ENCODE assay signal across 11 cellular contexts in the genomic region with DNA sequence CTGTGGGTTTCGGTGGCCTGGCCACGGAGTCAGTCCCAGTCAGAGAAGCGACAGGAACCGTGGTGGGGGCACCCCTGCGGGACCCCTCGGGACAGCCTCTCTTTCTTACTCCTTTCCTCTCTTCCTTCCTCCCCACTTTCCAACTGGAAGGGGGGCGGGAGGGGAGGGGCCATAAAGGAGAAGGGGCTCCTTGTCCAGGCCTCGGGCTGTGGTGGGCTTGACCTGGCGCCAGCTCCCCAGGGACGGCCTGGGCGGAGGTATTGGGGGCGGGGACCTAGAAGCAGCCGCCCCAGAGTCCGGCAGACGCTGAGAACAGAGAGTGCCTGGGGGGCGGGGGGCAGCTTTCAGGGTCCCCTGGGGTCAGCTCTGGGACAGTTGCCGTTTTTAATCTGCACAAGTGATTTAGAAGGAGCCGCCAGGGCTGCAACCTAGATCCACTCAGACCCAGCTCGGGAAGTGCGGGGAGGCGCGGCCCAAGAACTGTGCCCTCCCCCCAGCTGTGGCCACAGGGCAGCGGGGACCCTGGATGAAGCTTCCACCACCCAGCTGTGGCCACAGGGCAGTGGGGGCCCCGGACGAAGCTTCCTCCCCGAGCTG. TPM values are rescaled to one million over a fixed set of nuclear protein-coding genes. Genes with fewer than 3 reads are reported as not detected.
DNase-seq lines count a peak whose midpoint lies in the region; ATAC-seq and TF ChIP-seq lines count a peak whose summit lies in the region.
"Had no signal": no experiment of that assay in that cellular context is flagged by ENCODE, and none has a peak within 500 bp of the region (broad histone marks: within the 10 kb centered on the region; RNA-seq: fewer than 3 reads in every experiment).

No MANE protein-coding gene starts in this region.

- CTCF ChIA-PET in HEK293T (lab: Yijun Ruan, JAX) = no interaction called here

- H3K9me3 ChIP-seq in endodermal cell (ENCODE audit: control insufficient read depth, low read length) (no peaks in the 10 kb centered on the region), lung (ENCODE audit: control insufficient read depth in 2 of 2, insufficient read depth in 1 of 2, low read length in 1 of 2) (no peaks in the 10 kb centered on the region), thoracic aorta (no peaks in the 10 kb centered on the region)

- H3K36me3 ChIP-seq in endodermal cell (ENCODE audit: control insufficient read depth, insufficient read depth, low read length) (no peaks in the 10 kb centered on the region), lung (ENCODE audit: control insufficient read depth in 2 of 2, insufficient read depth in 2 of 2, low read length in 2 of 2) (no peaks in the 10 kb centered on the region), thoracic aorta (no peaks in the 10 kb centered on the region)

- peaks cover 18% of the 10 kb centered on the region for H3K4me1 Mint-ChIP-seq in endodermal cell

- 63% methylated on average over 23 of the region's 26 CpGs; no CpG with 5 or more reads in 1 of the 2 experiments for WGBS in endodermal cell (ENCODE audit: insufficient coverage in 1 of 2, insufficient read length in 1 of 2), 2 experiments
- WGBS in lung, 2 donors = 9 to 11% methylated on average over 22 to 26 of the region's 26 CpGs

- H3K4me3 ChIP-seq in endodermal cell (ENCODE audit: low read length) = no peak overlapping the region
- H3K4me3 ChIP-seq in lung = no peak overlapping the region
- peak overlapping the region; percentile 58 for H3K4me3 ChIP-seq in thoracic aorta

- H3K27me3 ChIP-seq in endodermal cell (ENCODE audit: control insufficient read depth, insufficient read depth, low read length, poor library complexity, severe bottlenecking) (no peaks in the 10 kb centered on the region), lung (ENCODE audit: control insufficient read depth, insufficient read depth) (no peaks in the 10 kb centered on the region), thoracic aorta (replicated peaks; ENCODE audit: insufficient read depth) (peaks cover 5% of the 10 kb centered on the region)

- peaks cover 8% of the 10 kb centered on the region for H3K27me3 Mint-ChIP-seq in endodermal cell (ENCODE audit: insufficient read depth)

- no peak for ATAC-seq in lung (ENCODE audit: insufficient read depth, low FRiP score)
- no peak for ATAC-seq in thoracic aorta (ENCODE audit: insufficient number of reproducible peaks, low FRiP score, low read depth)
- ATAC-seq in GM21367 (IDR thresholded peaks at IDR 0.05; ENCODE audit: unreplicated experiment) = no peak
- ATAC-seq in HG02678 (IDR thresholded peaks at IDR 0.05; ENCODE audit: unreplicated experiment) = no peak

- H3K4me3 Mint-ChIP-seq in endodermal cell = no peak overlapping the region

- no peak overlapping the region for H3K27ac ChIP-seq in endodermal cell (ENCODE audit: low read depth, low read length)
- H3K27ac ChIP-seq in lung (ENCODE audit: low read depth in 1 of 2, low read length in 1 of 2) = peak overlapping the region; percentile 76 to 82
- peak overlapping the region in 1 of 2 donors; percentile 31 for H3K27ac ChIP-seq in thoracic aorta

- H3K4me1 ChIP-seq in endodermal cell (ENCODE audit: control insufficient read depth, insufficient read depth, low read length) = peaks cover 4% of the 10 kb centered on the region
- peaks cover 7 to 34% of the 10 kb centered on the region in 2 donors for H3K4me1 ChIP-seq in lung (ENCODE audit: control insufficient read depth in 2 of 2, insufficient read depth in 2 of 2, low read length in 2 of 2)
- H3K4me1 ChIP-seq in thoracic aorta (ENCODE audit: control insufficient read depth in 1 of 2, low read depth in 2 of 2) = peaks cover 22 to 39% of the 10 kb centered on the region in 2 donors

- DNase-seq in NCI-H82 (lab: John Stamatoyannopoulos, UW) = peak; percentile 68
- DNase-seq in endodermal cell = peak; percentile 65
- no peak for DNase-seq in lung (ENCODE audit: low spot score)
- DNase-seq in thoracic aorta (ENCODE audit: low spot score) = no peak
- no peak for DNase-seq in NCI-H526 (lab: John Stamatoyannopoulos, UW)
- DNase-seq in HEK293T (ENCODE audit: extremely low spot score) = no peak
- DNase-seq: dermis blood vessel endothelial cell, GF-D8, NCI-H146 had no signal

- POLR2A ChIA-PET in HEK293T (lab: Yijun Ruan, JAX) = interaction anchor here (0.9 kb wide), 1 partner anchor 10 kb away, joined by 9 read pairs; a partner anchor contains a TSS

- no peak overlapping the region for H3K9ac ChIP-seq in endodermal cell (ENCODE audit: extremely low read depth, low read length, poor library complexity, severe bottlenecking)

- no peaks in the 10 kb centered on the region for H3K9me3 Mint-ChIP-seq in endodermal cell

- H3K36me3 Mint-ChIP-seq in endodermal cell (ENCODE audit: low read depth) = no peaks in the 10 kb centered on the region

- TF ChIP-seq CTCF in endodermal cell (conservative IDR thresholded peaks at IDR 0.05) (no peak), lung (IDR thresholded peaks at IDR 0.05; ENCODE audit: control extremely low read depth, extremely low read depth) (no peak), thoracic aorta (IDR thresholded peaks at IDR 0.05) (no peak)

- H3K27ac Mint-ChIP-seq in endodermal cell = no peak overlapping the region

TF ChIP-seq in HEK293T, 16 proteins besides CTCF, POLR2A, EP300 and RAD21:
- TF ChIP-seq FOXA1 (IDR thresholded peaks at IDR 0.05) (no peak), ZNF384 (IDR thresholded peaks at IDR 0.05) (no peak), SP1 (IDR thresholded peaks at IDR 0.05) (no peak), FOXM1 (IDR thresholded peaks at IDR 0.05; ENCODE audit: borderline replicate concordance) (no peak), HDGF (IDR thresholded peaks at IDR 0.05; ENCODE audit: borderline replicate concordance) (no peak), ELF4 (IDR thresholded peaks at IDR 0.05) (no peak), ARNT (IDR thresholded peaks at IDR 0.05) (no peak), L3MBTL2 (conservative IDR thresholded peaks at IDR 0.05) (no peak), FOXK2 (IDR thresholded peaks at IDR 0.05) (no peak), CTBP1 (IDR thresholded peaks at IDR 0.05; ENCODE audit: borderline replicate concordance) (no peak)
- TF ChIP-seq, protein P1, sequence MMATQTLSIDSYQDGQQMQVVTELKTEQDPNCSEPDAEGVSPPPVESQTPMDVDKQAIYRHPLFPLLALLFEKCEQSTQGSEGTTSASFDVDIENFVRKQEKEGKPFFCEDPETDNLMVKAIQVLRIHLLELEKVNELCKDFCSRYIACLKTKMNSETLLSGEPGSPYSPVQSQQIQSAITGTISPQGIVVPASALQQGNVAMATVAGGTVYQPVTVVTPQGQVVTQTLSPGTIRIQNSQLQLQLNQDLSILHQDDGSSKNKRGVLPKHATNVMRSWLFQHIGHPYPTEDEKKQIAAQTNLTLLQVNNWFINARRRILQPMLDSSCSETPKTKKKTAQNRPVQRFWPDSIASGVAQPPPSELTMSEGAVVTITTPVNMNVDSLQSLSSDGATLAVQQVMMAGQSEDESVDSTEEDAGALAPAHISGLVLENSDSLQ (IDR thresholded peaks at IDR 0.05) = no peak

RNA-seq across cellular contexts. Expression of a gene that starts 6.4 kb away (rescaled TPM):
- total RNA-seq in endodermal cell (not detected), lung (not detected), thoracic aorta (not detected)
- not detected for polyA plus RNA-seq in endodermal cell (2013, experiment 1 of 2)
- not detected for polyA plus RNA-seq in endodermal cell (2013, experiment 2 of 2)
- 1 to 10 TPM in 1 of 2 donors, under 1 TPM in 1; 0.89 to 1.5 TPM for polyA plus RNA-seq in lung
- total RNA-seq: dermis blood vessel endothelial cell had no signal

RNA-seq across cellular contexts. Expression of a gene that starts 10.2 kb away (rescaled TPM):
- total RNA-seq in endodermal cell (10 to 100 TPM; 68.3 to 85.2 TPM), lung (10 to 100 TPM; 66.2 to 92.4 TPM), thoracic aorta (100 to 1,000 TPM; 106 to 159 TPM)
- polyA plus RNA-seq in endodermal cell (2013, experiment 1 of 2) = 68.0 TPM
- 64.1 TPM for polyA plus RNA-seq in endodermal cell (2013, experiment 2 of 2)
- polyA plus RNA-seq in lung = 100 to 1,000 TPM in 1 of 2 donors, 10 to 100 TPM in 1; 66.2 to 130 TPM

RNA-seq across cellular contexts. Expression of a gene that starts 23.8 kb away (rescaled TPM):
- total RNA-seq in endodermal cell (10 to 100 TPM; 24.9 to 25.9 TPM), lung (10 to 100 TPM; 10.8 to 15.3 TPM), thoracic aorta (1 to 10 TPM; 9.3 to 9.9 TPM)
- polyA plus RNA-seq in endodermal cell (2013, experiment 1 of 2) = 8.4 TPM
- 7.5 TPM for polyA plus RNA-seq in endodermal cell (2013, experiment 2 of 2)
- 1 to 10 TPM; 3.4 to 4.4 TPM for polyA plus RNA-seq in lung

RNA-seq across cellular contexts. Expression of a gene that starts 40.1 kb away (rescaled TPM):
- total RNA-seq in endodermal cell (10 to 100 TPM; 25.8 to 26.8 TPM), lung (10 to 100 TPM; 25.1 to 64.5 TPM), thoracic aorta (10 to 100 TPM; 48.5 to 61.2 TPM)
- polyA plus RNA-seq in endodermal cell (2013, experiment 1 of 2) = 26.0 TPM
- 25.3 TPM for polyA plus RNA-seq in endodermal cell (2013, experiment 2 of 2)
- 10 to 100 TPM; 26.5 to 48.2 TPM for polyA plus RNA-seq in lung

Comparison
In these comparisons a context has a peak if more than half of its experiments do, and no peak if none do; other contexts are left out.
1. DNase-seq: peak in NCI-H82 (single experiment) and endodermal cell (single experiment); none in lung (single experiment), thoracic aorta (single experiment), NCI-H526 (0 of 2) and HEK293T (single experiment).